In the genomic region with DNA sequence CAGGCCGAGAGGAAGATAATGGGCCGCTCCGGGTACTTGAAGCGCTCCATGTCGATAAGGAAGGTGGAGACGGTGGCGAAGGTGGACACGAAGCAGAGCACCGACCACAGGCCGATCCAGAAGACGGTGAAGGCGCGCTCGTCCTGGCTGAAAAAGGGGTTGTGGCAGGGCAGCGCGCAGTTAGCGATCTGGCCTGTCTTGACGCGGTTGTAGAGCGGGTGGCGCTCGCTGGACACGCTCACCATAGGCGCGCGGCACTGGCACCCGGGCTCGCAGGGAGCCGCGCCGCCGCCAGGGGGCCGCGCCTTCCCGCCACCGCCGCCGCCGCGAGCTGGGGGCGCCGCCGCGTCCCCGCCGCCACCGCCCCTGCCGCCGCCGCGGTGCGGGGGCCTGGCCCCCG, we compare ENCODE assay signal across 1 cellular context.
TF ChIP-seq lines count a peak whose summit lies in the region.

No MANE protein-coding gene starts in this region.

TF ChIP-seq in HepG2, 621 proteins besides CTCF, POLR2A, EP300 and RAD21:
- TF ChIP-seq, protein P1, sequence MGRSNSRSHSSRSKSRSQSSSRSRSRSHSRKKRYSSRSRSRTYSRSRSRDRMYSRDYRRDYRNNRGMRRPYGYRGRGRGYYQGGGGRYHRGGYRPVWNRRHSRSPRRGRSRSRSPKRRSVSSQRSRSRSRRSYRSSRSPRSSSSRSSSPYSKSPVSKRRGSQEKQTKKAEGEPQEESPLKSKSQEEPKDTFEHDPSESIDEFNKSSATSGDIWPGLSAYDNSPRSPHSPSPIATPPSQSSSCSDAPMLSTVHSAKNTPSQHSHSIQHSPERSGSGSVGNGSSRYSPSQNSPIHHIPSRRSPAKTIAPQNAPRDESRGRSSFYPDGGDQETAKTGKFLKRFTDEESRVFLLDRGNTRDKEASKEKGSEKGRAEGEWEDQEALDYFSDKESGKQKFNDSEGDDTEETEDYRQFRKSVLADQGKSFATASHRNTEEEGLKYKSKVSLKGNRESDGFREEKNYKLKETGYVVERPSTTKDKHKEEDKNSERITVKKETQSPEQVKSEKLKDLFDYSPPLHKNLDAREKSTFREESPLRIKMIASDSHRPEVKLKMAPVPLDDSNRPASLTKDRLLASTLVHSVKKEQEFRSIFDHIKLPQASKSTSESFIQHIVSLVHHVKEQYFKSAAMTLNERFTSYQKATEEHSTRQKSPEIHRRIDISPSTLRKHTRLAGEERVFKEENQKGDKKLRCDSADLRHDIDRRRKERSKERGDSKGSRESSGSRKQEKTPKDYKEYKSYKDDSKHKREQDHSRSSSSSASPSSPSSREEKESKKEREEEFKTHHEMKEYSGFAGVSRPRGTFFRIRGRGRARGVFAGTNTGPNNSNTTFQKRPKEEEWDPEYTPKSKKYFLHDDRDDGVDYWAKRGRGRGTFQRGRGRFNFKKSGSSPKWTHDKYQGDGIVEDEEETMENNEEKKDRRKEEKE (IDR thresholded peaks at IDR 0.05), result no peak
- TF ChIP-seq, protein P2, sequence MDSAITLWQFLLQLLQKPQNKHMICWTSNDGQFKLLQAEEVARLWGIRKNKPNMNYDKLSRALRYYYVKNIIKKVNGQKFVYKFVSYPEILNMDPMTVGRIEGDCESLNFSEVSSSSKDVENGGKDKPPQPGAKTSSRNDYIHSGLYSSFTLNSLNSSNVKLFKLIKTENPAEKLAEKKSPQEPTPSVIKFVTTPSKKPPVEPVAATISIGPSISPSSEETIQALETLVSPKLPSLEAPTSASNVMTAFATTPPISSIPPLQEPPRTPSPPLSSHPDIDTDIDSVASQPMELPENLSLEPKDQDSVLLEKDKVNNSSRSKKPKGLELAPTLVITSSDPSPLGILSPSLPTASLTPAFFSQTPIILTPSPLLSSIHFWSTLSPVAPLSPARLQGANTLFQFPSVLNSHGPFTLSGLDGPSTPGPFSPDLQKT (CRISPR knock-in tag; IDR thresholded peaks at IDR 0.05; ENCODE audit: borderline replicate concordance), result no peak
- TF ChIP-seq HOXA3 (CRISPR knock-in tag; IDR thresholded peaks at IDR 0.05) (0 out of 2 replicates have a peak, but pooled peaks have one; percentile 14), ISX (CRISPR knock-in tag; conservative IDR thresholded peaks at IDR 0.05) (no peak), PRPF4 (IDR thresholded peaks at IDR 0.05; ENCODE audit: low read depth, low read length, poor library complexity, severe bottlenecking) (peak; percentile 53), STAG1 (CRISPR knock-in tag; IDR thresholded peaks at IDR 0.05) (peak; percentile 49), ZFP82 (CRISPR knock-in tag; IDR thresholded peaks at IDR 0.05; ENCODE audit: borderline replicate concordance) (peak; percentile 9; the same call in 1 of the 2 replicates), ZBTB38 (CRISPR knock-in tag; IDR thresholded peaks at IDR 0.05) (0 out of 2 replicates have a peak, but pooled peaks have one; percentile 15), KLF9 (CRISPR knock-in tag; IDR thresholded peaks at IDR 0.05; ENCODE audit: low read depth) (no peak), ZNF589 (CRISPR knock-in tag; conservative IDR thresholded peaks at IDR 0.05) (no peak)
- TF ChIP-seq, protein P3, sequence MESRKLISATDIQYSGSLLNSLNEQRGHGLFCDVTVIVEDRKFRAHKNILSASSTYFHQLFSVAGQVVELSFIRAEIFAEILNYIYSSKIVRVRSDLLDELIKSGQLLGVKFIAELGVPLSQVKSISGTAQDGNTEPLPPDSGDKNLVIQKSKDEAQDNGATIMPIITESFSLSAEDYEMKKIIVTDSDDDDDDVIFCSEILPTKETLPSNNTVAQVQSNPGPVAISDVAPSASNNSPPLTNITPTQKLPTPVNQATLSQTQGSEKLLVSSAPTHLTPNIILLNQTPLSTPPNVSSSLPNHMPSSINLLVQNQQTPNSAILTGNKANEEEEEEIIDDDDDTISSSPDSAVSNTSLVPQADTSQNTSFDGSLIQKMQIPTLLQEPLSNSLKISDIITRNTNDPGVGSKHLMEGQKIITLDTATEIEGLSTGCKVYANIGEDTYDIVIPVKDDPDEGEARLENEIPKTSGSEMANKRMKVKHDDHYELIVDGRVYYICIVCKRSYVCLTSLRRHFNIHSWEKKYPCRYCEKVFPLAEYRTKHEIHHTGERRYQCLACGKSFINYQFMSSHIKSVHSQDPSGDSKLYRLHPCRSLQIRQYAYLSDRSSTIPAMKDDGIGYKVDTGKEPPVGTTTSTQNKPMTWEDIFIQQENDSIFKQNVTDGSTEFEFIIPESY (CRISPR knock-in tag; IDR thresholded peaks at IDR 0.05), result peak; percentile 92
- TF ChIP-seq, protein P4, sequence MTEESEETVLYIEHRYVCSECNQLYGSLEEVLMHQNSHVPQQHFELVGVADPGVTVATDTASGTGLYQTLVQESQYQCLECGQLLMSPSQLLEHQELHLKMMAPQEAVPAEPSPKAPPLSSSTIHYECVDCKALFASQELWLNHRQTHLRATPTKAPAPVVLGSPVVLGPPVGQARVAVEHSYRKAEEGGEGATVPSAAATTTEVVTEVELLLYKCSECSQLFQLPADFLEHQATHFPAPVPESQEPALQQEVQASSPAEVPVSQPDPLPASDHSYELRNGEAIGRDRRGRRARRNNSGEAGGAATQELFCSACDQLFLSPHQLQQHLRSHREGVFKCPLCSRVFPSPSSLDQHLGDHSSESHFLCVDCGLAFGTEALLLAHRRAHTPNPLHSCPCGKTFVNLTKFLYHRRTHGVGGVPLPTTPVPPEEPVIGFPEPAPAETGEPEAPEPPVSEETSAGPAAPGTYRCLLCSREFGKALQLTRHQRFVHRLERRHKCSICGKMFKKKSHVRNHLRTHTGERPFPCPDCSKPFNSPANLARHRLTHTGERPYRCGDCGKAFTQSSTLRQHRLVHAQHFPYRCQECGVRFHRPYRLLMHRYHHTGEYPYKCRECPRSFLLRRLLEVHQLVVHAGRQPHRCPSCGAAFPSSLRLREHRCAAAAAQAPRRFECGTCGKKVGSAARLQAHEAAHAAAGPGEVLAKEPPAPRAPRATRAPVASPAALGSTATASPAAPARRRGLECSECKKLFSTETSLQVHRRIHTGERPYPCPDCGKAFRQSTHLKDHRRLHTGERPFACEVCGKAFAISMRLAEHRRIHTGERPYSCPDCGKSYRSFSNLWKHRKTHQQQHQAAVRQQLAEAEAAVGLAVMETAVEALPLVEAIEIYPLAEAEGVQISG (CRISPR knock-in tag; IDR thresholded peaks at IDR 0.05), result 0 out of 2 replicates have a peak, but pooled peaks have one; percentile 19
- TF ChIP-seq, protein P5, sequence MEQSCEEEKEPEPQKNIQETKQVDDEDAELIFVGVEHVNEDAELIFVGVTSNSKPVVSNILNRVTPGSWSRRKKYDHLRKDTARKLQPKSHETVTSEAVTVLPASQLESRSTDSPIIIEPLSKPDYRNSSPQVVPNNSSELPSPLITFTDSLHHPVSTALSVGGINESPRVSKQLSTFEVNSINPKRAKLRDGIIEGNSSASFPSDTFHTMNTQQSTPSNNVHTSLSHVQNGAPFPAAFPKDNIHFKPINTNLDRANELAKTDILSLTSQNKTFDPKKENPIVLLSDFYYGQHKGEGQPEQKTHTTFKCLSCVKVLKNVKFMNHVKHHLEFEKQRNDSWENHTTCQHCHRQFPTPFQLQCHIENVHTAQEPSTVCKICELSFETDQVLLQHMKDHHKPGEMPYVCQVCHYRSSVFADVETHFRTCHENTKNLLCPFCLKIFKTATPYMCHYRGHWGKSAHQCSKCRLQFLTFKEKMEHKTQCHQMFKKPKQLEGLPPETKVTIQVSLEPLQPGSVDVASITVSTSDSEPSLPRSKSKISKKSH (CRISPR knock-in tag; IDR thresholded peaks at IDR 0.05; ENCODE audit: borderline replicate concordance), result no peak
